ENCODE assay signal across 8 cellular contexts in the genomic region with DNA sequence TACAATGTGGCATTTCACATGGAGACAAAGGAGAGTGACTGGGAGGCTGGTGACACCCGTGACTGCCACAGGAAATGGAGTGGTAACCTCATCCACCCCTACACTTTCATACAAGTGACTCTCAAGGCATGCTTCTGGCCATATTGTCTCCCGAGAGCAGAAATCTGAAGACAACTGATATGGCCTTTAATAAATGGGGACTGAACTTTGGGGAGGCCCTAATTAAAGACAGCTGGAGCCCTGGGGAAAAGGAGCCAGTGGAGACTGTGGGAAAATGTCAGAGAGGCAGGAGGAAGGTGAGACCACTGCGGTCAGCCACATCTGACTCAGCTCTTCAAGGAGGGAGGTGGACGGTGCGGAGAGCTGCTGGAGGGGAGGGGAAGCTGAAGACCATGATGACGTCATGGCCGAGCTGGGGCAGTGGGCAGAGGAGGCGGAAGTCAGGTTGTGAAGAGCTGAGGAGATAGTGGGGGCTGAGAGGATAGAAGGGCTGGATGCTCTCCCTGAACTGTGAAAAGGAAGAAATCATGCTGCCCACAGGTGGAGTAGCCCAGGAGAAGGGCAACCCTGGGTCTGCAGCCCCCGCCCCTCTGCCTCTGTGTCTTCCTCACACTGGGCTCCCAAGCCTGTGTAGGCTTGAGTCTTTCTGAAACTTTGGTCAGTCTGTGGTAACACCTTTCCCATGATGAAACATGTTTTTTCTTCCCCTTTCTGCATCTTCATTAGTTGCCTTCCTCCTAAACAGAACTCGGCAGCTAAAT. TPM values are rescaled to one million over a fixed set of nuclear protein-coding genes. Genes with fewer than 3 reads are reported as not detected.
DNase-seq lines count a peak whose midpoint lies in the region; TF ChIP-seq lines count a peak whose summit lies in the region.

No MANE protein-coding gene starts in this region.

- H3K4me1 ChIP-seq in SJSA1 (replicated peaks): peaks cover 28% of the 10 kb centered on the region

- H3K4me3 ChIP-seq in BJ (ENCODE audit: low read depth, low read length): no peak overlapping the region
- H3K4me3 ChIP-seq in SJSA1: no peak overlapping the region

- DNase-seq in BJ (ENCODE audit: low read depth) (peak; percentile 81), HCEC 1CT (peak; percentile 67), SJSA1 (ENCODE audit: low read depth in 1 of 2, low spot score in 2 of 2) (peak; percentile 60 to 71), iris pigment epithelial cell (ENCODE audit: low read depth) (peak; percentile 94), NCI-H1092 (lab: John Stamatoyannopoulos, UW) (no peak), dermis blood vessel endothelial cell (no peak), NCI-H1105 (lab: John Stamatoyannopoulos, UW) (no peak)
- DNase-seq in activated naive CD4-positive, alpha-beta T cell treated with anti-CD3 and anti-CD28 coated beads for 36 hours: no peak

- intact Hi-C loops in activated naive CD4-positive, alpha-beta T cell treated with anti-CD3 and anti-CD28 coated beads for 36 hours (cut with micrococcal nuclease): no loop called here

- peak overlapping the region; percentile 27; the same call in 1 of the 2 replicates for H3K27ac ChIP-seq in SJSA1

- H3K4me1 Mint-ChIP-seq in activated naive CD4-positive, alpha-beta T cell treated with anti-CD3 and anti-CD28 coated beads for 36 hours (ENCODE audit: low read depth): no peaks in the 10 kb centered on the region

- no peaks in the 10 kb centered on the region for H3K36me3 Mint-ChIP-seq in activated naive CD4-positive, alpha-beta T cell treated with anti-CD3 and anti-CD28 coated beads for 36 hours (ENCODE audit: low read depth)

- CTCF ChIA-PET in BJ (lab: Yijun Ruan, JAX): interaction anchor here (1.2 to 1.6 kb wide), 3 partner anchors 10 to 28 kb away, joined by 3 to 4 read pairs (median 3); no protein-coding TSS in a partner anchor
- CTCF ChIA-PET in activated naive CD4-positive, alpha-beta T cell treated with anti-CD3 and anti-CD28 coated beads for 36 hours (lab: Charles Lee): interaction anchor here (1.0 kb wide), 1 partner anchor 50 kb away, joined by 3 read pairs; no protein-coding TSS in a partner anchor

- POLR2A ChIA-PET in BJ (lab: Charles Lee): no interaction called here

- H3K27ac Mint-ChIP-seq in activated naive CD4-positive, alpha-beta T cell treated with anti-CD3 and anti-CD28 coated beads for 36 hours: no peak overlapping the region

- no peaks in the 10 kb centered on the region for H3K9me3 ChIP-seq in SJSA1 (replicated peaks)

- TF ChIP-seq CTCF in BJ (IDR thresholded peaks at IDR 0.05; ENCODE audit: insufficient read depth, low read depth, low read length): no peak

- no peak overlapping the region for H3K4me3 Mint-ChIP-seq in activated naive CD4-positive, alpha-beta T cell treated with anti-CD3 and anti-CD28 coated beads for 36 hours

- H3K36me3 ChIP-seq in BJ (ENCODE audit: control insufficient read depth, insufficient read depth, low read length) (no peaks in the 10 kb centered on the region), SJSA1 (no peaks in the 10 kb centered on the region)

- H3K27me3 ChIP-seq in BJ (ENCODE audit: control insufficient read depth, insufficient read depth, low read length): no peaks in the 10 kb centered on the region
- no peaks in the 10 kb centered on the region for H3K27me3 ChIP-seq in SJSA1 (replicated peaks)

- no peaks in the 10 kb centered on the region for H3K9me3 Mint-ChIP-seq in activated naive CD4-positive, alpha-beta T cell treated with anti-CD3 and anti-CD28 coated beads for 36 hours

- peaks cover 2% of the 10 kb centered on the region for H3K27me3 Mint-ChIP-seq in activated naive CD4-positive, alpha-beta T cell treated with anti-CD3 and anti-CD28 coated beads for 36 hours (ENCODE audit: low read depth)

RNA-seq across cellular contexts. Expression of gene NCF2, which starts 14.0 kb away (rescaled TPM):
- 1.7 and 2.0 TPM in 2 replicates for polyA plus RNA-seq in BJ (2011; rRNA removed)
- polyA minus RNA-seq in BJ (2011; rRNA and poly(A)+ RNA removed): 0.57 TPM in 1 of 2 replicates, not detected in the other
- total RNA-seq in SJSA1 (2014; rRNA removed; shearing (Covaris generic)): 0.24 TPM in 1 of 2 replicates, not detected in the other
- total RNA-seq in dermis blood vessel endothelial cell: not detected in 2 replicates
- total RNA-seq in activated naive CD4-positive, alpha-beta T cell treated with anti-CD3 and anti-CD28 coated beads for 36 hours: 10 to 100 TPM; 14.0 to 14.3 TPM

RNA-seq across cellular contexts. Expression of gene ARPC5, which starts 31.4 kb away (rescaled TPM):
- 176 and 386 TPM in 2 replicates for polyA plus RNA-seq in BJ (2011; rRNA removed)
- 128 and 142 TPM in 2 replicates for polyA minus RNA-seq in BJ (2011; rRNA and poly(A)+ RNA removed)
- total RNA-seq in SJSA1 (2014; rRNA removed; shearing (Covaris generic)): 444 and 568 TPM in 2 replicates
- 172 and 229 TPM in 2 replicates for total RNA-seq in dermis blood vessel endothelial cell
- total RNA-seq in activated naive CD4-positive, alpha-beta T cell treated with anti-CD3 and anti-CD28 coated beads for 36 hours: 100 to 1,000 TPM; 162 to 164 TPM

RNA-seq across cellular contexts. Expression of gene APOBEC4, which starts 48.9 kb away (rescaled TPM):
- not detected in 2 replicates for polyA plus RNA-seq in BJ (2011; rRNA removed)
- polyA minus RNA-seq in BJ (2011; rRNA and poly(A)+ RNA removed): not detected in 2 replicates
- total RNA-seq in SJSA1 (2014; rRNA removed; shearing (Covaris generic)): not detected in 2 replicates
- total RNA-seq in dermis blood vessel endothelial cell: not detected in 2 replicates
- not detected for total RNA-seq in activated naive CD4-positive, alpha-beta T cell treated with anti-CD3 and anti-CD28 coated beads for 36 hours

Comparison
In these comparisons a context has a peak if more than half of its experiments do, and no peak if none do; other contexts are left out.
1. DNase-seq: peak in BJ (single experiment), HCEC 1CT (single experiment), SJSA1 (2 of 2) and iris pigment epithelial cell (single experiment); none in NCI-H1092 (single experiment), dermis blood vessel endothelial cell (single experiment), activated naive CD4-positive, alpha-beta T cell treated with anti-CD3 and anti-CD28 coated beads for 36 hours (single experiment) and NCI-H1105 (single experiment).
2. RNA of gene NCF2, which starts 14.0 kb away (total RNA-seq): 14.0 to 14.3 TPM in activated naive CD4-positive, alpha-beta T cell treated with anti-CD3 and anti-CD28 coated beads for 36 hours; 0.24 TPM in SJSA1 and not detected in dermis blood vessel endothelial cell; every median in the first group is over 10 times any median in the second.